Comparison of ENCODE assay signal across 8 cellular contexts in genomic region chr19:2578391-2578826, GRCh38.
A peak's percentile ranks its signal among the peaks of the same experiment; 100 is the strongest.
DNase-seq lines count a peak whose midpoint lies in the region; ATAC-seq and TF ChIP-seq lines count a peak whose summit lies in the region.

No MANE protein-coding gene starts in this region.

- intact Hi-C loops in heart right ventricle (cut with DNase I) (loop anchor here in 8 of 10 donors (1.0 to 10.0 kb wide), 7 partner anchors 32 to 104 kb away; partner anchors contain the start of gene GADD45B (in 1 of the 8)), prostate gland (cut with DNase I) (loop anchor here (1.0 to 2.0 kb wide), 2 partner anchors 33 to 36 kb away; no protein-coding TSS in a partner anchor)

- H3K4me3 Mint-ChIP-seq in WTC11, result peak overlapping the region; percentile 65

- CTCF ChIA-PET in WTC11 (lab: Charles Lee), result interaction anchor here (0.6 to 5.6 kb wide), 24 partner anchors 9 to 186 kb away, joined by 3 to 110 read pairs (median 8); partner anchors contain the start of genes GADD45B and LMNB2

- peak overlapping the region; percentile 92 for H3K27ac Mint-ChIP-seq in WTC11

- H3K4me1 ChIP-seq in heart right ventricle (peaks cover 12 to 41% (median 33%) of the 10 kb centered on the region in 9 donors), prostate gland (replicated peaks) (peaks cover 15% of the 10 kb centered on the region)

- H3K27me3 ChIP-seq in heart right ventricle (no peaks in the 10 kb centered on the region), prostate gland (replicated peaks; ENCODE audit: insufficient read depth) (no peaks in the 10 kb centered on the region)

- POLR2A ChIA-PET in WTC11 (lab: Charles Lee), result interaction anchor here (1.2 to 4.3 kb wide), 6 partner anchors 21 to 109 kb away, joined by 3 to 52 read pairs (median 6); partner anchors contain the start of gene GADD45B

- ATAC-seq in WTC11 (peak; percentile 15), heart right ventricle (peak in 5 of 8 donors; percentile 2 to 25 (median 6)), HG03342 (IDR thresholded peaks at IDR 0.05; ENCODE audit: unreplicated experiment) (no peak), HG03432 (IDR thresholded peaks at IDR 0.05; ENCODE audit: unreplicated experiment) (no peak)

- H3K4me1 Mint-ChIP-seq in WTC11, result peaks cover 14% of the 10 kb centered on the region

- WGBS in heart right ventricle, 2 donors, result 10 to 11% methylated on average over 12 of the region's 12 CpGs
- 14% methylated on average over 12 of the region's 12 CpGs for WGBS in prostate gland

- H3K9me3 ChIP-seq in heart right ventricle (peaks cover 0 to 17% (median 6%) of the 10 kb centered on the region in 11 donors), prostate gland (no peaks in the 10 kb centered on the region)

- DNase-seq in Daoy (ENCODE audit: low read depth) (peak; percentile 67), WTC11 (ENCODE audit: low spot score) (peak; percentile 50), heart right ventricle (no peak), prostate gland (ENCODE audit: low spot score) (peak; percentile 55), NCI-H1417 (lab: John Stamatoyannopoulos, UW) (no peak)
- no peak for DNase-seq in stimulated activated CD4-positive, alpha-beta T cell treated with anti-CD3 and anti-CD28 coated beads, Interleukin-12 subunit alpha, Interleukin-12 subunit beta, amount 100 ng/mL, for 4 hours

- peaks cover 7% of the 10 kb centered on the region for H3K36me3 Mint-ChIP-seq in WTC11

- H3K27ac ChIP-seq in heart right ventricle (peak overlapping the region; percentile 67 to 96 (median 82)), prostate gland (peak overlapping the region; percentile 78 to 83)

- H3K27me3 Mint-ChIP-seq in WTC11 (ENCODE audit: low read depth), result peaks cover 4% of the 10 kb centered on the region; the same call in 1 of the 2 replicates

- H3K36me3 ChIP-seq in heart right ventricle (no peaks in the 10 kb centered on the region), prostate gland (no peaks in the 10 kb centered on the region)

- no peak for TF ChIP-seq POLR2A in prostate gland (IDR thresholded peaks at IDR 0.05)

- no peak for TF ChIP-seq CTCF in WTC11 (IDR thresholded peaks at IDR 0.05)
- no peak for TF ChIP-seq CTCF in heart right ventricle (IDR thresholded peaks at IDR 0.05)
- TF ChIP-seq CTCF in prostate gland (IDR thresholded peaks at IDR 0.05), result no peak

- peaks cover 19% of the 10 kb centered on the region for H3K9me3 Mint-ChIP-seq in WTC11

- peak overlapping the region in 9 of 10 donors; percentile 32 to 65 (median 55) for H3K4me3 ChIP-seq in heart right ventricle
- peak overlapping the region in 1 of 2 donors; percentile 37 for H3K4me3 ChIP-seq in prostate gland

TF ChIP-seq in WTC11, 78 proteins besides CTCF, POLR2A, EP300 and RAD21 (continues in another document):
- TF ChIP-seq MAX (CRISPR knock-in tag; IDR thresholded peaks at IDR 0.05) (no peak), STAT6 (CRISPR knock-in tag; conservative IDR thresholded peaks at IDR 0.05; ENCODE audit: low read depth) (no peak), ZBTB21 (CRISPR knock-in tag; IDR thresholded peaks at IDR 0.05; ENCODE audit: borderline replicate concordance) (no peak), TCF7 (CRISPR knock-in tag; IDR thresholded peaks at IDR 0.05; ENCODE audit: low read depth) (no peak), ELF4 (CRISPR knock-in tag; IDR thresholded peaks at IDR 0.05; ENCODE audit: low read depth) (no peak), ZNF121 (CRISPR knock-in tag; IDR thresholded peaks at IDR 0.05) (no peak), ZNF532 (CRISPR knock-in tag; IDR thresholded peaks at IDR 0.05; ENCODE audit: borderline replicate concordance) (no peak), TEAD4 (CRISPR knock-in tag; IDR thresholded peaks at IDR 0.05) (no peak)
- TF ChIP-seq, protein P1, sequence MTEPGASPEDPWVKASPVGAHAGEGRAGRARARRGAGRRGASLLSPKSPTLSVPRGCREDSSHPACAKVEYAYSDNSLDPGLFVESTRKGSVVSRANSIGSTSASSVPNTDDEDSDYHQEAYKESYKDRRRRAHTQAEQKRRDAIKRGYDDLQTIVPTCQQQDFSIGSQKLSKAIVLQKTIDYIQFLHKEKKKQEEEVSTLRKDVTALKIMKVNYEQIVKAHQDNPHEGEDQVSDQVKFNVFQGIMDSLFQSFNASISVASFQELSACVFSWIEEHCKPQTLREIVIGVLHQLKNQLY (CRISPR knock-in tag; IDR thresholded peaks at IDR 0.05), result no peak
- TF ChIP-seq, protein P2, sequence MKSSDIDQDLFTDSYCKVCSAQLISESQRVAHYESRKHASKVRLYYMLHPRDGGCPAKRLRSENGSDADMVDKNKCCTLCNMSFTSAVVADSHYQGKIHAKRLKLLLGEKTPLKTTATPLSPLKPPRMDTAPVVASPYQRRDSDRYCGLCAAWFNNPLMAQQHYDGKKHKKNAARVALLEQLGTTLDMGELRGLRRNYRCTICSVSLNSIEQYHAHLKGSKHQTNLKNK (CRISPR knock-in tag; IDR thresholded peaks at IDR 0.05), result no peak
- TF ChIP-seq, protein P3, sequence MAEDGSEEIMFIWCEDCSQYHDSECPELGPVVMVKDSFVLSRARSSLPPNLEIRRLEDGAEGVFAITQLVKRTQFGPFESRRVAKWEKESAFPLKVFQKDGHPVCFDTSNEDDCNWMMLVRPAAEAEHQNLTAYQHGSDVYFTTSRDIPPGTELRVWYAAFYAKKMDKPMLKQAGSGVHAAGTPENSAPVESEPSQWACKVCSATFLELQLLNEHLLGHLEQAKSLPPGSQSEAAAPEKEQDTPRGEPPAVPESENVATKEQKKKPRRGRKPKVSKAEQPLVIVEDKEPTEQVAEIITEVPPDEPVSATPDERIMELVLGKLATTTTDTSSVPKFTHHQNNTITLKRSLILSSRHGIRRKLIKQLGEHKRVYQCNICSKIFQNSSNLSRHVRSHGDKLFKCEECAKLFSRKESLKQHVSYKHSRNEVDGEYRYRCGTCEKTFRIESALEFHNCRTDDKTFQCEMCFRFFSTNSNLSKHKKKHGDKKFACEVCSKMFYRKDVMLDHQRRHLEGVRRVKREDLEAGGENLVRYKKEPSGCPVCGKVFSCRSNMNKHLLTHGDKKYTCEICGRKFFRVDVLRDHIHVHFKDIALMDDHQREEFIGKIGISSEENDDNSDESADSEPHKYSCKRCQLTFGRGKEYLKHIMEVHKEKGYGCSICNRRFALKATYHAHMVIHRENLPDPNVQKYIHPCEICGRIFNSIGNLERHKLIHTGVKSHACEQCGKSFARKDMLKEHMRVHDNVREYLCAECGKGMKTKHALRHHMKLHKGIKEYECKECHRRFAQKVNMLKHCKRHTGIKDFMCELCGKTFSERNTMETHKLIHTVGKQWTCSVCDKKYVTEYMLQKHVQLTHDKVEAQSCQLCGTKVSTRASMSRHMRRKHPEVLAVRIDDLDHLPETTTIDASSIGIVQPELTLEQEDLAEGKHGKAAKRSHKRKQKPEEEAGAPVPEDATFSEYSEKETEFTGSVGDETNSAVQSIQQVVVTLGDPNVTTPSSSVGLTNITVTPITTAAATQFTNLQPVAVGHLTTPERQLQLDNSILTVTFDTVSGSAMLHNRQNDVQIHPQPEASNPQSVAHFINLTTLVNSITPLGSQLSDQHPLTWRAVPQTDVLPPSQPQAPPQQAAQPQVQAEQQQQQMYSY (CRISPR knock-in tag; IDR thresholded peaks at IDR 0.05), result no peak

Comparison
In these comparisons a context has a peak if more than half of its experiments do, and no peak if none do; other contexts are left out.
1. DNase-seq: peak in Daoy (single experiment), WTC11 (single experiment) and prostate gland (single experiment); none in heart right ventricle (0 of 2), NCI-H1417 (0 of 3) and stimulated activated CD4-positive, alpha-beta T cell treated with anti-CD3 and anti-CD28 coated beads, Interleukin-12 subunit alpha, Interleukin-12 subunit beta, amount 100 ng/mL, for 4 hours (single experiment).
2. ATAC-seq: peak in WTC11 (single experiment) and heart right ventricle (5 of 8); none in HG03342 (single experiment) and HG03432 (single experiment).